Comparison of ENCODE assay signal across 8 cellular contexts in the genomic region with DNA sequence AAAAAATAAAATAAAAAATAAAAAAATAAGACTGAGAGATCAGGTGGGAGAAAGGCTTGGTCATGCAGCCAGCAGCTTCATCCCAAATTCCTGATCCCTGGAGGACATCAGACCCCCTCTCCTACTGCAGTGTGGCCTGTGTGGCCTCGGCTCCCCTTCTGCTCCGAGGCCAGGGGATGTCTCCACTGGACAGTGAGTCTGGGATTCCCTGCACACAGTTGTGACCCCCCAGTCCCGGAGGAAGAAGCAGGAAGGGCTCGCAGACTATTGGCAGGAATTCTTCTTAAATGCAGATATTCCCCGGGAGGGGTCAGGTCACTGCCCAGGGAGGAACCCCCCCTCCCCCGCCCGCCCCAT. TPM values are rescaled to one million over a fixed set of nuclear protein-coding genes. Genes with fewer than 3 reads are reported as not detected.
DNase-seq lines count a peak whose midpoint lies in the region; ATAC-seq and TF ChIP-seq lines count a peak whose summit lies in the region.

No MANE protein-coding gene starts in this region.

- no peak overlapping the region for H3K27ac Mint-ChIP-seq in activated naive CD4-positive, alpha-beta T cell treated with anti-CD3 and anti-CD28 coated beads, Interleukin-2, amount 10 ng/mL, durations not matched to agents 7 days and 5 days
- no peak overlapping the region for H3K27ac Mint-ChIP-seq in activated T-helper 17 cell treated with anti-CD3 and anti-CD28 coated beads, Interleukin-2, amount 50 U/mL, for 72 hours

- H3K4me1 ChIP-seq in right lobe of liver: peaks cover 0 to 15% (median 0%) of the 10 kb centered on the region in 4 donors
- peaks cover 0 to 13% (median 5%) of the 10 kb centered on the region in 4 donors for H3K4me1 ChIP-seq in upper lobe of left lung

- H3K4me1 Mint-ChIP-seq in activated naive CD4-positive, alpha-beta T cell treated with anti-CD3 and anti-CD28 coated beads, Interleukin-2, amount 10 ng/mL, durations not matched to agents 7 days and 5 days: peaks cover 5% of the 10 kb centered on the region
- H3K4me1 Mint-ChIP-seq in activated T-helper 17 cell treated with anti-CD3 and anti-CD28 coated beads, Interleukin-2, amount 50 U/mL, for 72 hours: no peaks in the 10 kb centered on the region

- H3K36me3 ChIP-seq in right lobe of liver (no peaks in the 10 kb centered on the region), upper lobe of left lung (no peaks in the 10 kb centered on the region)

- TF ChIP-seq POLR2A in right lobe of liver (IDR thresholded peaks at IDR 0.05) (no peak), upper lobe of left lung (IDR thresholded peaks at IDR 0.05) (no peak)

- no peak overlapping the region for H3K27ac ChIP-seq in right lobe of liver
- no peak overlapping the region for H3K27ac ChIP-seq in upper lobe of left lung

- peaks cover 16% of the 10 kb centered on the region for H3K9me3 Mint-ChIP-seq in activated naive CD4-positive, alpha-beta T cell treated with anti-CD3 and anti-CD28 coated beads, Interleukin-2, amount 10 ng/mL, durations not matched to agents 7 days and 5 days
- H3K9me3 Mint-ChIP-seq in activated T-helper 17 cell treated with anti-CD3 and anti-CD28 coated beads, Interleukin-2, amount 50 U/mL, for 72 hours: no peaks in the 10 kb centered on the region

- DNase-seq in activated naive CD4-positive, alpha-beta T cell treated with anti-CD3 and anti-CD28 coated beads, Interleukin-2, amount 10 ng/mL, durations not matched to agents 7 days and 5 days: no peak
- no peak for DNase-seq in activated naive CD4-positive, alpha-beta T cell (lab: John Stamatoyannopoulos, UW)
- DNase-seq in right lobe of liver (no peak), upper lobe of left lung (no peak), pons (ENCODE audit: low spot score) (no peak)
- DNase-seq in activated CD4-positive, alpha-beta T cell treated with anti-CD3 and anti-CD28 coated beads for 1 hour: no peak
- DNase-seq in stimulated activated CD4-positive, alpha-beta T cell treated with anti-CD3 and anti-CD28 coated beads, Interleukin-15, amount 100 ng/mL, for 24 hours: no peak

- H3K4me3 Mint-ChIP-seq in activated naive CD4-positive, alpha-beta T cell treated with anti-CD3 and anti-CD28 coated beads, Interleukin-2, amount 10 ng/mL, durations not matched to agents 7 days and 5 days: peak overlapping the region; percentile 78
- peak overlapping the region; percentile 69 for H3K4me3 Mint-ChIP-seq in activated T-helper 17 cell treated with anti-CD3 and anti-CD28 coated beads, Interleukin-2, amount 50 U/mL, for 72 hours

- no peak for TF ChIP-seq EP300 in upper lobe of left lung (IDR thresholded peaks at IDR 0.05)

- H3K36me3 Mint-ChIP-seq in activated naive CD4-positive, alpha-beta T cell treated with anti-CD3 and anti-CD28 coated beads, Interleukin-2, amount 10 ng/mL, durations not matched to agents 7 days and 5 days: no peaks in the 10 kb centered on the region
- no peaks in the 10 kb centered on the region for H3K36me3 Mint-ChIP-seq in activated T-helper 17 cell treated with anti-CD3 and anti-CD28 coated beads, Interleukin-2, amount 50 U/mL, for 72 hours (ENCODE audit: low read depth)

- WGBS in right lobe of liver (ENCODE audit: insufficient coverage, low coverage, low lambda C conversion rate, missing lambda C conversion rate): 18% methylated on average over 3 of the region's 7 CpGs
- 2 to 4% methylated on average over 2 to 7 of the region's 7 CpGs for WGBS in upper lobe of left lung, 2 donors

- TF ChIP-seq CTCF in right lobe of liver (IDR thresholded peaks at IDR 0.05): no peak
- no peak for TF ChIP-seq CTCF in upper lobe of left lung (IDR thresholded peaks at IDR 0.05)

- H3K27me3 ChIP-seq in right lobe of liver: no peaks in the 10 kb centered on the region
- no peaks in the 10 kb centered on the region for H3K27me3 ChIP-seq in upper lobe of left lung

- H3K4me3 ChIP-seq in right lobe of liver (peak overlapping the region in 2 of 3 donors; percentile 64 to 69), upper lobe of left lung (peak overlapping the region in 3 of 4 donors; percentile 74 to 84 (median 80))

- peaks cover 15% of the 10 kb centered on the region for H3K27me3 Mint-ChIP-seq in activated naive CD4-positive, alpha-beta T cell treated with anti-CD3 and anti-CD28 coated beads, Interleukin-2, amount 10 ng/mL, durations not matched to agents 7 days and 5 days
- H3K27me3 Mint-ChIP-seq in activated T-helper 17 cell treated with anti-CD3 and anti-CD28 coated beads, Interleukin-2, amount 50 U/mL, for 72 hours: peaks cover 4% of the 10 kb centered on the region

- H3K9me3 ChIP-seq in right lobe of liver: no peaks in the 10 kb centered on the region
- H3K9me3 ChIP-seq in upper lobe of left lung: no peaks in the 10 kb centered on the region

- ATAC-seq in activated T-helper 17 cell treated with anti-CD3 and anti-CD28 coated beads, Interleukin-2, amount 50 U/mL, for 72 hours (replicated peaks): peak; percentile 10
- peak; percentile 6 to 30 (median 18) for ATAC-seq in right lobe of liver
- ATAC-seq in upper lobe of left lung (ENCODE audit: low FRiP score in 2 of 2): peak; percentile 33 to 58

- CTCF ChIA-PET in activated naive CD4-positive, alpha-beta T cell treated with anti-CD3 and anti-CD28 coated beads, Interleukin-2, amount 10 ng/mL, durations not matched to agents 7 days and 5 days (lab: Charles Lee): no interaction called here

- intact Hi-C loops in right lobe of liver (cut with DNase I): no loop called here

RNA-seq across cellular contexts. Expression of a gene that starts 41.9 kb away (rescaled TPM):
- 1 to 10 TPM; 4.6 to 5.9 TPM for total RNA-seq in activated T-helper 17 cell treated with anti-CD3 and anti-CD28 coated beads, Interleukin-2, amount 50 U/mL, for 72 hours
- total RNA-seq in right lobe of liver (1 to 10 TPM; 2.7 to 5.4 (median 4.6) TPM), upper lobe of left lung (10 to 100 TPM in 3 of 6 donors, 1 to 10 TPM in 3; 3.9 to 14.8 (median 10.2) TPM)
